In the genomic region with DNA sequence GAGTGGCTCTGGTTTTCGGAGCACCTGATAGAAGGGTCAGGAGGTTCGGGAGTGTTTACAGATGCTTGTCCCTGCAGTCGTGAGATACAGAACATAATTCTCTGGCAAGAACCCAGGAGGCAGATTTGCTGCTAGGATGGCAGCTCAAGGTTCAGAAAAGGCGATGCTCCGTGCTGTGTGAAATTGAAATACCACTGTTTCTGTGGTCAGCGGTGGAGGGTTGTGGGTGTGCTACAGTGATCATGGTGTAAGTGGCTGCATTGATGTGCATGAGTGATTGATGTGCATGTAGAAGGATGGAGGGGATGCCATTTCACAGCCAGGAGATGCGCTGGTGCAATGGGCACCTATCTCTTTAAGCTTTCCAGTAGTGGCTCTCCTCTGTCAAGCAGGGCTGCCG, we compare ENCODE assay signal across 30 cellular contexts.
"Had no signal": no experiment of that assay in that cellular context is flagged by ENCODE, and none has a peak within 500 bp of the region (broad histone marks: within the 10 kb centered on the region; RNA-seq: fewer than 3 reads in every experiment).

No MANE protein-coding gene starts in this region.

- H3K9me3 ChIP-seq: adrenal gland, ascending aorta had no signal

- H3K4me3 ChIP-seq: adrenal gland, ascending aorta, cardiac muscle cell had no signal

- H3K27me3 ChIP-seq: adrenal gland, ascending aorta, cardiac muscle cell had no signal

- H3K27ac ChIP-seq: adrenal gland, ascending aorta, cardiac muscle cell, VCaP had no signal

- DNase-seq: activated B cell treated with CpG ODN at 0.5 μM for 24 hours; activated CD4-positive, alpha-beta memory T cell treated with anti-CD3 and anti-CD28 coated beads for 36 hours; activated CD4-positive, alpha-beta T cell treated with anti-CD3 and anti-CD28 coated beads for 4 hours; activated CD4-positive, alpha-beta T cell treated with anti-CD3 and anti-CD28 coated beads, Interleukin-2, amount 10 ng/mL, durations not matched to agents 24 days and 14 days; activated CD4-positive, alpha-beta T cell treated with anti-CD3 and anti-CD28 coated beads, Interleukin-2, amount 50 U/mL, for 1 hour; activated CD4-positive, alpha-beta T cell treated with anti-CD3 and anti-CD28 coated beads, Interleukin-2, amount 50 U/mL, for 4 hours; activated CD4-positive, CD25-positive, alpha-beta regulatory T cell treated with anti-CD3 and anti-CD28 coated beads, Interleukin-2, amount 50 U/mL, for 72 hours; activated CD8-positive, alpha-beta memory T cell treated with anti-CD3 and anti-CD28 coated beads, Interleukin-2, amount 50 U/mL, for 4 hours; activated CD8-positive, alpha-beta T cell treated with anti-CD3 and anti-CD28 coated beads for 36 hours; activated effector memory CD4-positive, alpha-beta T cell treated with anti-CD3 and anti-CD28 coated beads, Interleukin-2, amount 50 U/mL, for 16 hours; activated gamma-delta T cell treated with Interleukin-2 at 50 U/mL for 16 hours; activated naive CD4-positive, alpha-beta T cell; activated naive CD4-positive, alpha-beta T cell treated with anti-CD3 and anti-CD28 coated beads for 36 hours; activated naive CD4-positive, alpha-beta T cell treated with anti-CD3 and anti-CD28 coated beads, Interleukin-2, amount 50 U/mL, for 16 hours; activated naive CD8-positive, alpha-beta T cell treated with anti-CD3 and anti-CD28 coated beads for 36 hours; activated T-cell treated with anti-CD3 and anti-CD28 coated beads for 4 hours; activated T-cell treated with anti-CD3 and anti-CD28 coated beads, Interleukin-2, amount 50 U/mL, for 1 hour; activated T-cell treated with anti-CD3 and anti-CD28 coated beads, Interleukin-2, amount 50 U/mL, for 4 hours; activated T-cell treated with anti-CD3 and anti-CD28 coated beads, Interleukin-2, amount 50 U/mL, for 72 hours; adrenal gland; amniotic stem cell; central memory CD4-positive, alpha-beta T cell; T-helper 1 cell; T-helper 2 cell; T-helper 9 cell had no signal

- ATAC-seq: activated CD8-positive, alpha-beta T cell treated with anti-CD3 and anti-CD28 coated beads for 36 hours; activated naive CD4-positive, alpha-beta T cell treated with anti-CD3 and anti-CD28 coated beads, Interleukin-2, amount 50 U/mL, for 72 hours; activated T-cell treated with anti-CD3 and anti-CD28 coated beads, Interleukin-2, amount 50 U/mL, for 4 hours; activated T-cell treated with anti-CD3 and anti-CD28 coated beads, Interleukin-2, amount 50 U/mL, for 72 hours; activated T-helper 17 cell treated with anti-CD3 and anti-CD28 coated beads, Interleukin-2, amount 50 U/mL, for 72 hours had no signal

- H3K4me1 ChIP-seq: adrenal gland, ascending aorta had no signal

- H3K36me3 ChIP-seq: adrenal gland, ascending aorta, cardiac muscle cell had no signal
